Comparison of ENCODE assay signal across 1 cellular context in the genomic region with DNA sequence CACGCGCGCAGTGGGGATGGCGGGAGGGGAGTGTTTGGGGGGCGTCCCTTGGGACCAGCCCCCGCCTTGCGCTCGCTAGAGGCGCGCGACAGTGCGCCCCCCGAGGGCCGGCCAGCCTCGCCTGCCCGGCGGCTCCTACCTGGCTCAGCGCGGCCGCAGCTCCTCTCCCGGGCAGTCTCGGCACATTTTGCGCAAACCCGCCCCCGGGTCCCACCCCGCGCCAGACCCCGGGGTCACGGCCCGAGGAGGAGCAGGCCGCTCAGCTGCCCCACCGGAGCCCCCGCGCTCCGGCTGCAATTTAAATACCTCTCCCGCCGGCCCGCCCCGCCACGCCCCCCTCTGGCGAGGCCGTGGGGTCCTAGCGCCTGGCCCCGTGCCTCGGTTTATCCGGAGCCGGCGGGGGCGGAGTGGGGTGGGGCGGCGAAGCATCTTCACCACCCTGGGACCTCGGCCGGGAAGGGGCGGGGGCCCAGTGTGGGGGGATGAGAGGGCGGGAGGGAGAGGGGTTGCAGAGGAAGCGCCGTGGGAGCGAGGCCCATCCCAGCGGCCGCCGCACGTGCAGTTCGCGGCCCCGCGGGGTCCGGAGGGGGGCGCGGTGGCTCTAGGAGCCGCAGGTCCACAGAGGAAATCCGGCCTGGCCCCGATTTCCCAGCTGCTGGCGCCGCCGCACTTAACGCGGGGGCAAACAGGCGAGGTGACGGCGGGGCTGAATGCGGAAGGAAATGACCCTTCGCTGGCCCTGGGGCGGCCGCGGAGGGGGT.
A peak's percentile ranks its signal among the peaks of the same experiment; 100 is the strongest.
TF ChIP-seq lines count a peak whose summit lies in the region.

A gene with protein sequence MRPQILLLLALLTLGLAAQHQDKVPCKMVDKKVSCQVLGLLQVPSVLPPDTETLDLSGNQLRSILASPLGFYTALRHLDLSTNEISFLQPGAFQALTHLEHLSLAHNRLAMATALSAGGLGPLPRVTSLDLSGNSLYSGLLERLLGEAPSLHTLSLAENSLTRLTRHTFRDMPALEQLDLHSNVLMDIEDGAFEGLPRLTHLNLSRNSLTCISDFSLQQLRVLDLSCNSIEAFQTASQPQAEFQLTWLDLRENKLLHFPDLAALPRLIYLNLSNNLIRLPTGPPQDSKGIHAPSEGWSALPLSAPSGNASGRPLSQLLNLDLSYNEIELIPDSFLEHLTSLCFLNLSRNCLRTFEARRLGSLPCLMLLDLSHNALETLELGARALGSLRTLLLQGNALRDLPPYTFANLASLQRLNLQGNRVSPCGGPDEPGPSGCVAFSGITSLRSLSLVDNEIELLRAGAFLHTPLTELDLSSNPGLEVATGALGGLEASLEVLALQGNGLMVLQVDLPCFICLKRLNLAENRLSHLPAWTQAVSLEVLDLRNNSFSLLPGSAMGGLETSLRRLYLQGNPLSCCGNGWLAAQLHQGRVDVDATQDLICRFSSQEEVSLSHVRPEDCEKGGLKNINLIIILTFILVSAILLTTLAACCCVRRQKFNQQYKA (minus strand): TSS at position 273 of the 761 bp plus-strand sequence. CDS start 4,793 bp downstream, outside the sequence.

TF ChIP-seq in HEK293, 187 proteins besides CTCF, POLR2A, EP300 and RAD21 (continued from another document):
- TF ChIP-seq, protein P1, sequence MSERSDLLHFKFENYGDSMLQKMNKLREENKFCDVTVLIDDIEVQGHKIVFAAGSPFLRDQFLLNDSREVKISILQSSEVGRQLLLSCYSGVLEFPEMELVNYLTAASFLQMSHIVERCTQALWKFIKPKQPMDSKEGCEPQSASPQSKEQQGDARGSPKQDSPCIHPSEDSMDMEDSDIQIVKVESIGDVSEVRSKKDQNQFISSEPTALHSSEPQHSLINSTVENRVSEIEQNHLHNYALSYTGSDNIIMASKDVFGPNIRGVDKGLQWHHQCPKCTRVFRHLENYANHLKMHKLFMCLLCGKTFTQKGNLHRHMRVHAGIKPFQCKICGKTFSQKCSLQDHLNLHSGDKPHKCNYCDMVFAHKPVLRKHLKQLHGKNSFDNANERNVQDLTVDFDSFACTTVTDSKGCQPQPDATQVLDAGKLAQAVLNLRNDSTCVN (tag by site-specific recombination; optimal IDR thresholded peaks at IDR 0.05): peak; percentile 22
- TF ChIP-seq, protein P2, sequence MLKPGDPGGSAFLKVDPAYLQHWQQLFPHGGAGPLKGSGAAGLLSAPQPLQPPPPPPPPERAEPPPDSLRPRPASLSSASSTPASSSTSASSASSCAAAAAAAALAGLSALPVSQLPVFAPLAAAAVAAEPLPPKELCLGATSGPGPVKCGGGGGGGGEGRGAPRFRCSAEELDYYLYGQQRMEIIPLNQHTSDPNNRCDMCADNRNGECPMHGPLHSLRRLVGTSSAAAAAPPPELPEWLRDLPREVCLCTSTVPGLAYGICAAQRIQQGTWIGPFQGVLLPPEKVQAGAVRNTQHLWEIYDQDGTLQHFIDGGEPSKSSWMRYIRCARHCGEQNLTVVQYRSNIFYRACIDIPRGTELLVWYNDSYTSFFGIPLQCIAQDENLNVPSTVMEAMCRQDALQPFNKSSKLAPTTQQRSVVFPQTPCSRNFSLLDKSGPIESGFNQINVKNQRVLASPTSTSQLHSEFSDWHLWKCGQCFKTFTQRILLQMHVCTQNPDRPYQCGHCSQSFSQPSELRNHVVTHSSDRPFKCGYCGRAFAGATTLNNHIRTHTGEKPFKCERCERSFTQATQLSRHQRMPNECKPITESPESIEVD (tag by site-specific recombination; IDR thresholded peaks at IDR 0.05): no peak
- no peak for TF ChIP-seq ZNF16 (tag by site-specific recombination; IDR thresholded peaks at IDR 0.05; ENCODE audit: low read depth)
